17 cellular contexts compared by ENCODE assay signal in the genomic region with DNA sequence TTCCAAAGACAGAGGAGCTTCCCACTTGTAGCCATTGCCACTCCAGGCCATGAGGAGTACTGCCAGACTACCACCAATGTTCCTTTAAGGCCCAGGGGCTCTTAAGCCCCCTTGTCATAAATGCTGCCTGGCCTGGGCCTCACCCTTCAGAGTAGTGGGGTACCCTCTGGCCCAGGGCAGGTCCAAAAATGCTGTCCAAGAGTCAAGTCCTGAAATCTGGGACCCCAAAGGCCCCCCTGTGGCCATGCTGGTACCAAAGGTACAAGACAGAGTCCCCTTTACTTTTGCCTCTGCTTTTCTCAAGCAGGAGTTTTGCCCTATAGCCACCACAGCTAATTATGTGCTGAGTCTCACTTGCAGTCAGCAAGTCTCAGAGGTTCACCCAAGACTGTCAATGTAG. TPM values are rescaled to one million over a fixed set of nuclear protein-coding genes. Genes with fewer than 3 reads are reported as not detected.
DNase-seq lines count a peak whose midpoint lies in the region; ATAC-seq and TF ChIP-seq lines count a peak whose summit lies in the region.
"Had no signal": no experiment of that assay in that cellular context is flagged by ENCODE, and none has a peak within 500 bp of the region (broad histone marks: within the 10 kb centered on the region; RNA-seq: fewer than 3 reads in every experiment).

No MANE protein-coding gene starts in this region.

- TF ChIP-seq POLR2A in right lobe of liver (IDR thresholded peaks at IDR 0.05): no peak

- POLR2A ChIA-PET in activated CD8-positive, alpha-beta T cell treated with anti-CD3 and anti-CD28 coated beads, Interleukin-2, amount 10 ng/mL, durations not matched to agents 7 days and 5 days (lab: Charles Lee): no interaction called here

- H3K27me3 Mint-ChIP-seq in GM23338 (ENCODE audit: insufficient read depth, low read depth, poor library complexity): no peaks in the 10 kb centered on the region
- H3K27me3 Mint-ChIP-seq in activated T-helper 17 cell treated with anti-CD3 and anti-CD28 coated beads, Interleukin-2, amount 50 U/mL, for 72 hours: no peaks in the 10 kb centered on the region
- no peaks in the 10 kb centered on the region for H3K27me3 Mint-ChIP-seq in stimulated activated memory B cell treated with anti-CD40 and anti-IgM and Interleukin-4, amounts not matched to agents 10 μg/mL and 1 μg/mL and 100 μg/mL, for 72 hours
- no peaks in the 10 kb centered on the region for H3K27me3 Mint-ChIP-seq in activated CD8-positive, alpha-beta T cell treated with anti-CD3 and anti-CD28 coated beads, Interleukin-2, amount 10 ng/mL, durations not matched to agents 7 days and 5 days (ENCODE audit: low read depth)

- H3K27ac Mint-ChIP-seq in GM23338: no peak overlapping the region
- H3K27ac Mint-ChIP-seq in activated T-helper 17 cell treated with anti-CD3 and anti-CD28 coated beads, Interleukin-2, amount 50 U/mL, for 72 hours: peak overlapping the region; percentile 38
- peak overlapping the region; percentile 19 for H3K27ac Mint-ChIP-seq in stimulated activated memory B cell treated with anti-CD40 and anti-IgM and Interleukin-4, amounts not matched to agents 10 μg/mL and 1 μg/mL and 100 μg/mL, for 72 hours
- no peak overlapping the region for H3K27ac Mint-ChIP-seq in activated CD8-positive, alpha-beta T cell treated with anti-CD3 and anti-CD28 coated beads, Interleukin-2, amount 10 ng/mL, durations not matched to agents 7 days and 5 days

- no peaks in the 10 kb centered on the region for H3K9me3 ChIP-seq in right lobe of liver

- H3K9me2 ChIP-seq in GM23338 (ENCODE audit: insufficient read depth): no peaks in the 10 kb centered on the region

- DNase-seq in GM23338 (ENCODE audit: low spot score) (no peak), right lobe of liver (no peak), EL (no peak)
- no peak for DNase-seq in activated CD8-positive, alpha-beta T cell treated with anti-CD3 and anti-CD28 coated beads, Interleukin-2, amount 10 ng/mL, durations not matched to agents 7 days and 5 days
- DNase-seq in activated naive CD4-positive, alpha-beta T cell treated with anti-CD3 and anti-CD28 coated beads, Interleukin-2, amount 50 U/mL, for 16 hours: no peak
- DNase-seq: IMR-90, NCI-H1417, NCI-H187, NCI-H446, NCI-H526, PC-3, Right ventricle myocardium superior had no signal

- H3K27me3 ChIP-seq in GM23338 (ENCODE audit: insufficient read depth) (no peaks in the 10 kb centered on the region), right lobe of liver (no peaks in the 10 kb centered on the region)

- peaks cover 66% of the 10 kb centered on the region for H3K79me2 ChIP-seq in GM23338 (replicated peaks; ENCODE audit: insufficient read depth)

- no peaks in the 10 kb centered on the region for H3K4me1 ChIP-seq in GM23338 (ENCODE audit: insufficient read depth)
- H3K4me1 ChIP-seq in right lobe of liver: peaks cover 0 to 37% (median 11%) of the 10 kb centered on the region in 4 donors
- H3K4me1 ChIP-seq: HAP-1 had no signal

- H3K4me3 Mint-ChIP-seq in GM23338: no peak overlapping the region
- H3K4me3 Mint-ChIP-seq in activated T-helper 17 cell treated with anti-CD3 and anti-CD28 coated beads, Interleukin-2, amount 50 U/mL, for 72 hours: no peak overlapping the region
- no peak overlapping the region for H3K4me3 Mint-ChIP-seq in stimulated activated memory B cell treated with anti-CD40 and anti-IgM and Interleukin-4, amounts not matched to agents 10 μg/mL and 1 μg/mL and 100 μg/mL, for 72 hours
- no peak overlapping the region for H3K4me3 Mint-ChIP-seq in activated CD8-positive, alpha-beta T cell treated with anti-CD3 and anti-CD28 coated beads, Interleukin-2, amount 10 ng/mL, durations not matched to agents 7 days and 5 days

- no peak; the same call in 2 of the 3 replicates for ATAC-seq in GM23338
- no peak for ATAC-seq in activated T-helper 17 cell treated with anti-CD3 and anti-CD28 coated beads, Interleukin-2, amount 50 U/mL, for 72 hours (replicated peaks)
- ATAC-seq in right lobe of liver: peak; percentile 7 to 13 (median 9)
- no peak for ATAC-seq in stimulated activated memory B cell treated with anti-CD40 and anti-IgM and Interleukin-4, amounts not matched to agents 10 μg/mL and 1 μg/mL and 100 μg/mL, for 72 hours
- ATAC-seq in activated CD8-positive, alpha-beta T cell treated with anti-CD3 and anti-CD28 coated beads, Interleukin-2, amount 10 ng/mL, durations not matched to agents 7 days and 5 days: no peak
- ATAC-seq in GM19452 (IDR thresholded peaks at IDR 0.05; ENCODE audit: unreplicated experiment): no peak
- ATAC-seq: PC-3 had no signal

- peaks cover 18% of the 10 kb centered on the region for H3K9me3 Mint-ChIP-seq in GM23338
- peaks cover 4% of the 10 kb centered on the region for H3K9me3 Mint-ChIP-seq in activated T-helper 17 cell treated with anti-CD3 and anti-CD28 coated beads, Interleukin-2, amount 50 U/mL, for 72 hours
- H3K9me3 Mint-ChIP-seq in stimulated activated memory B cell treated with anti-CD40 and anti-IgM and Interleukin-4, amounts not matched to agents 10 μg/mL and 1 μg/mL and 100 μg/mL, for 72 hours: peaks cover 11% of the 10 kb centered on the region
- H3K9me3 Mint-ChIP-seq in activated CD8-positive, alpha-beta T cell treated with anti-CD3 and anti-CD28 coated beads, Interleukin-2, amount 10 ng/mL, durations not matched to agents 7 days and 5 days (ENCODE audit: insufficient read depth): peaks cover 31% of the 10 kb centered on the region

- no peak overlapping the region for H3K4me3 ChIP-seq in GM23338
- H3K4me3 ChIP-seq in right lobe of liver: no peak overlapping the region
- H3K4me3 ChIP-seq: HAP-1 had no signal

- H3K36me3 ChIP-seq in GM23338 (ENCODE audit: insufficient read depth): no peaks in the 10 kb centered on the region; the same call in 1 of the 2 replicates
- peaks cover 0 to 13% (median 0%) of the 10 kb centered on the region in 4 donors for H3K36me3 ChIP-seq in right lobe of liver

- H3K27ac ChIP-seq in GM23338 (ENCODE audit: low read depth): no peak overlapping the region
- H3K27ac ChIP-seq in right lobe of liver: peak overlapping the region; percentile 10 to 78 (median 73)
- H3K27ac ChIP-seq: C4-2B had no signal

- intact Hi-C loops in right lobe of liver (cut with DNase I): no loop called here

- peaks cover 48% of the 10 kb centered on the region for H3K36me3 Mint-ChIP-seq in GM23338 (ENCODE audit: low read depth)
- H3K36me3 Mint-ChIP-seq in activated T-helper 17 cell treated with anti-CD3 and anti-CD28 coated beads, Interleukin-2, amount 50 U/mL, for 72 hours (ENCODE audit: low read depth): peaks cover 45% of the 10 kb centered on the region
- H3K36me3 Mint-ChIP-seq in stimulated activated memory B cell treated with anti-CD40 and anti-IgM and Interleukin-4, amounts not matched to agents 10 μg/mL and 1 μg/mL and 100 μg/mL, for 72 hours: peaks cover 58% of the 10 kb centered on the region
- H3K36me3 Mint-ChIP-seq in activated CD8-positive, alpha-beta T cell treated with anti-CD3 and anti-CD28 coated beads, Interleukin-2, amount 10 ng/mL, durations not matched to agents 7 days and 5 days (ENCODE audit: low read depth): peaks cover 46% of the 10 kb centered on the region

- H4K20me1 ChIP-seq in GM23338 (replicated peaks; ENCODE audit: insufficient read depth): peaks cover 4% of the 10 kb centered on the region; the same call in 1 of the 2 replicates

- TF ChIP-seq CTCF in GM23338 (conservative IDR thresholded peaks at IDR 0.05; ENCODE audit: low read depth in 2 of 2) (no peak), right lobe of liver (IDR thresholded peaks at IDR 0.05) (no peak)

- no peak overlapping the region for H2AFZ ChIP-seq in GM23338

- H3F3A ChIP-seq in GM23338 (replicated peaks; ENCODE audit: low read depth): no peaks in the 10 kb centered on the region

- H3K4me2 ChIP-seq in GM23338: no peak overlapping the region

- CTCF ChIA-PET in activated CD8-positive, alpha-beta T cell treated with anti-CD3 and anti-CD28 coated beads, Interleukin-2, amount 10 ng/mL, durations not matched to agents 7 days and 5 days (lab: Charles Lee): interaction anchor here (1.6 kb wide), 1 partner anchor 27 kb away, joined by 4 read pairs; no protein-coding TSS in a partner anchor

- no peaks in the 10 kb centered on the region for H3K4me1 Mint-ChIP-seq in GM23338
- H3K4me1 Mint-ChIP-seq in activated T-helper 17 cell treated with anti-CD3 and anti-CD28 coated beads, Interleukin-2, amount 50 U/mL, for 72 hours: peaks cover 8% of the 10 kb centered on the region
- peaks cover 37% of the 10 kb centered on the region for H3K4me1 Mint-ChIP-seq in stimulated activated memory B cell treated with anti-CD40 and anti-IgM and Interleukin-4, amounts not matched to agents 10 μg/mL and 1 μg/mL and 100 μg/mL, for 72 hours
- H3K4me1 Mint-ChIP-seq in activated CD8-positive, alpha-beta T cell treated with anti-CD3 and anti-CD28 coated beads, Interleukin-2, amount 10 ng/mL, durations not matched to agents 7 days and 5 days (ENCODE audit: low read depth): no peaks in the 10 kb centered on the region

RNA-seq across cellular contexts. Expression of a gene that starts 16.4 kb away (rescaled TPM):
- 17.5 and 19.1 TPM in 2 replicates for total RNA-seq in GM23338 (2014; rRNA removed; shearing (Covaris generic))
- polyA plus RNA-seq in GM23338 (2016; fragmentation: Nextera tagmentation; extraction: Ambion mirVana): 9.9 TPM in 2 replicates
- 1 to 10 TPM; 8.5 to 9.6 TPM for total RNA-seq in activated T-helper 17 cell treated with anti-CD3 and anti-CD28 coated beads, Interleukin-2, amount 50 U/mL, for 72 hours
- total RNA-seq in right lobe of liver: 10 to 100 TPM; 10.9 to 15.1 (median 12.1) TPM
- total RNA-seq in activated CD8-positive, alpha-beta T cell treated with anti-CD3 and anti-CD28 coated beads, Interleukin-2, amount 10 ng/mL, durations not matched to agents 7 days and 5 days: 1 to 10 TPM; 6.7 TPM

Comparison
In these comparisons a context has a peak if more than half of its experiments do, and no peak if none do; other contexts are left out.
1. ATAC-seq: peak in right lobe of liver (4 of 4); none in GM23338 (single experiment), activated T-helper 17 cell treated with anti-CD3 and anti-CD28 coated beads, Interleukin-2, amount 50 U/mL, for 72 hours (single experiment), stimulated activated memory B cell treated with anti-CD40 and anti-IgM and Interleukin-4, amounts not matched to agents 10 μg/mL and 1 μg/mL and 100 μg/mL, for 72 hours (single experiment), activated CD8-positive, alpha-beta T cell treated with anti-CD3 and anti-CD28 coated beads, Interleukin-2, amount 10 ng/mL, durations not matched to agents 7 days and 5 days (single experiment) and GM19452 (single experiment).
2. H3K27ac Mint-ChIP-seq: peak in activated T-helper 17 cell treated with anti-CD3 and anti-CD28 coated beads, Interleukin-2, amount 50 U/mL, for 72 hours (single experiment) and stimulated activated memory B cell treated with anti-CD40 and anti-IgM and Interleukin-4, amounts not matched to agents 10 μg/mL and 1 μg/mL and 100 μg/mL, for 72 hours (single experiment); none in GM23338 (single experiment) and activated CD8-positive, alpha-beta T cell treated with anti-CD3 and anti-CD28 coated beads, Interleukin-2, amount 10 ng/mL, durations not matched to agents 7 days and 5 days (single experiment).